In genomic region chr1:144418891-144419697, GRCh38 we compare ENCODE assay signal across 8 cellular contexts. TPM values are rescaled to one million over a fixed set of nuclear protein-coding genes. Genes with fewer than 3 reads are reported as not detected.
DNase-seq lines count a peak whose midpoint lies in the region; ATAC-seq, FAIRE-seq and TF ChIP-seq lines count a peak whose summit lies in the region.
"Not testable (repeated sequence)": the region's sequence is repeated elsewhere in the genome, so short reads cannot be mapped to it uniquely, and the experiment has no call there.

No MANE protein-coding gene starts in this region.

- H3K27ac ChIP-seq in 22Rv1: peak overlapping the region; percentile 92
- not testable (repeated sequence) for H3K27ac ChIP-seq in K562 (ENCODE audit: extremely low read depth, low read depth, low read length)

- not testable (repeated sequence) for TF ChIP-seq POLR2A in K562 (conservative IDR thresholded peaks at IDR 0.05)

- H3K4me1 Mint-ChIP-seq in glutamatergic neuron (ENCODE audit: low read depth, unreplicated experiment): not testable (repeated sequence)

- H3K27me3 Mint-ChIP-seq in glutamatergic neuron (ENCODE audit: unreplicated experiment): not testable (repeated sequence)

- not testable (repeated sequence) for ATAC-seq in K562

- not testable (repeated sequence) for H2AFZ ChIP-seq in K562 (ENCODE audit: low read depth, low read length)

- not testable (repeated sequence) for TF ChIP-seq EP300 in K562 (IDR thresholded peaks at IDR 0.05; ENCODE audit: low read length)

- H3K4me2 ChIP-seq in K562 (ENCODE audit: insufficient read depth, low read length): not testable (repeated sequence)

- in situ Hi-C loops in HAP-1 (cut with MboI; ENCODE audit: low sequenced_read_pairs); K562 (cut with MboI): not testable (repeated sequence)

- not testable (repeated sequence) for H3K9me3 ChIP-seq in HAP-1; K562 (replicated peaks; ENCODE audit: control insufficient read depth, insufficient read depth, low read depth, low read length)

- TF ChIP-seq CTCF in 22Rv1 (IDR thresholded peaks at IDR 0.05): peak; percentile 46
- not testable (repeated sequence) for TF ChIP-seq CTCF in K562 (IDR thresholded peaks at IDR 0.05 in 2 of 3, conservative IDR thresholded peaks at IDR 0.05 in 1 of 3; ENCODE audit: insufficient read depth in 2 of 3, low read depth in 1 of 3, low read length in 3 of 3); glutamatergic neuron (IDR thresholded peaks at IDR 0.05; ENCODE audit: partially characterized antibody, unreplicated experiment)

- peak overlapping the region; percentile 60 for H3K4me3 ChIP-seq in HAP-1
- peak overlapping the region; percentile 26 for H3K4me3 ChIP-seq in K562

- not testable (repeated sequence) for H3K9me1 ChIP-seq in K562 (ENCODE audit: control insufficient read depth, insufficient read depth, low read length)

- H3K27me3 ChIP-seq in HAP-1 (ENCODE audit: low read depth); K562 (ENCODE audit: control insufficient read depth in 2 of 2, insufficient read depth in 2 of 2, low read length in 2 of 2): not testable (repeated sequence)

- DNase-seq in HAP-1 (ENCODE audit: low spot score in 2 of 2) (peak; percentile 8 to 81), NCI-H69 (lab: John Stamatoyannopoulos, UW) (peak; percentile 65), K562 (ENCODE audit: extremely low read depth in 1 of 4, low spot score in 3 of 4) (peak in 1 of 4 experiments; percentile 12), glutamatergic neuron (peak; percentile 52), myocyte (ENCODE audit: low read depth) (peak; percentile 34)
- DNase-seq in activated CD4-positive, alpha-beta T cell treated with anti-CD3 and anti-CD28 coated beads, Interleukin-2, amount 50 U/mL, for 24 hours (ENCODE audit: low read depth in 1 of 2, low spot score in 1 of 2): peak; percentile 61 to 65
- DNase-seq in stimulated activated CD4-positive, alpha-beta T cell treated with anti-CD3 and anti-CD28 coated beads, Interleukin-1b, Interleukin-23, amount 100 ng/mL, for 48 hours: peak; percentile 75

- not testable (repeated sequence) for TF ChIP-seq RAD21 in K562 (CRISPR knock-in tag; conservative IDR thresholded peaks at IDR 0.05 in 1 of 2, IDR thresholded peaks at IDR 0.05 in 1 of 2)

- H3K36me3 Mint-ChIP-seq in glutamatergic neuron (ENCODE audit: unreplicated experiment): not testable (repeated sequence)

- H3K36me3 ChIP-seq in HAP-1 (replicated peaks); K562 (ENCODE audit: control insufficient read depth, insufficient read depth, low read length): not testable (repeated sequence)

- H3K9me3 Mint-ChIP-seq in glutamatergic neuron (ENCODE audit: unreplicated experiment): not testable (repeated sequence)

- peak overlapping the region; percentile 88 for H3K4me3 Mint-ChIP-seq in glutamatergic neuron (ENCODE audit: unreplicated experiment)

- FAIRE-seq in K562 (lab: Jason Lieb, UNC): not testable (repeated sequence)

- H3K79me2 ChIP-seq in K562 (ENCODE audit: control insufficient read depth, insufficient read depth, low read length): not testable (repeated sequence)

- POLR2A ChIA-PET in K562 (lab: Yijun Ruan, JAX): not testable (repeated sequence)

- TSS peak; percentile 94 for BruUV-seq in K562 (replicated peaks; lab: Mats Ljungman, UMichigan)

- not testable (repeated sequence) for H3K4me1 ChIP-seq in HAP-1; K562 (replicated peaks in 1 of 2; ENCODE audit: control insufficient read depth in 2 of 2, insufficient read depth in 2 of 2, low read length in 2 of 2)

- CTCF ChIA-PET in K562 (lab: Yijun Ruan, JAX; ENCODE audit: low intra/inter-chr PET ratio): not testable (repeated sequence)

- H3K27ac Mint-ChIP-seq in glutamatergic neuron (ENCODE audit: unreplicated experiment): peak overlapping the region; percentile 83

- not testable (repeated sequence) for H4K20me1 ChIP-seq in K562 (replicated peaks; ENCODE audit: control insufficient read depth, insufficient read depth, low read length)

- not testable (repeated sequence) for H3K9ac ChIP-seq in K562 (ENCODE audit: insufficient read depth in 1 of 2, low read depth in 2 of 2, low read length in 2 of 2)

- 25% methylated on average over 21 of the region's 46 CpGs for WGBS in K562 (ENCODE audit: insufficient coverage, low coverage, missing lambda C conversion rate)

- intact Hi-C loops in K562 (cut with micrococcal nuclease): not testable (repeated sequence)

TF ChIP-seq in K562, 482 proteins besides CTCF, POLR2A, EP300 and RAD21 (continues in another document):
- peak; percentile 14 for TF ChIP-seq BDP1 (IDR thresholded peaks at IDR 0.05; ENCODE audit: insufficient read depth, insufficient read length)

RNA-seq across cellular contexts. Expression of gene NBPF15, which starts 42.4 kb away (rescaled TPM):
- total RNA-seq in K562 (2011; cell fraction: chromatin; rRNA removed; ENCODE audit: low replicate concordance): 36.6 and 37.9 TPM in 2 replicates
- total RNA-seq in K562 (2011; cell fraction: nucleolus; rRNA removed): 14.9 and 18.0 TPM in 2 replicates
- 16.8 and 18.9 TPM in 2 replicates for total RNA-seq in K562 (2011; cell fraction: nucleoplasm; rRNA removed)
- total RNA-seq in K562 (2014; rRNA removed) (3.1 and 3.9 TPM in 2 replicates), K562 (2014; rRNA removed; fragmentation: Illumina TruSeq; extraction: Trizol) (4.9 and 5.8 TPM in 2 replicates), K562 (2015; rRNA removed; fragmentation: Illumina TruSeq; extraction: Trizol) (7.0 and 7.5 TPM in 2 replicates), K562 (2021) (6.6 and 7.3 TPM in 2 replicates), glutamatergic neuron (ENCODE audit: unreplicated experiment) (39.1 TPM), myocyte (20.8 and 27.0 TPM in 2 replicates)
- polyA plus RNA-seq in K562 (2011; rRNA removed) (13.2 and 14.0 TPM in 2 replicates), K562 (2014; fragmentation: Illumina TruSeq; extraction: Trizol) (6.0 and 7.3 TPM in 2 replicates), K562 (2014; fragmentation: Nextera tagmentation; extraction: Ambion mirVana) (1 to 10 TPM; 1.8 to 2.2 TPM), K562 (2014; rRNA removed) (9.5 and 10.8 TPM in 2 replicates)
- polyA plus RNA-seq in K562 (2011; cell fraction: cytosol; rRNA removed): 6.0 and 8.0 TPM in 2 replicates
- 36.4 and 43.6 TPM in 2 replicates for polyA plus RNA-seq in K562 (2011; cell fraction: nucleus; rRNA removed)
- polyA plus RNA-seq in K562 (2012): 7.6 and 18.9 TPM in 2 replicates
- 11.2 and 11.8 TPM in 2 replicates for polyA minus RNA-seq in K562 (2011; rRNA and poly(A)+ RNA removed)
- polyA minus RNA-seq in K562 (2011; cell fraction: cytosol; rRNA and poly(A)+ RNA removed): 2.3 and 6.0 TPM in 2 replicates
- 10.9 and 14.7 TPM in 2 replicates for polyA minus RNA-seq in K562 (2011; cell fraction: nucleus; rRNA and poly(A)+ RNA removed)
- polyA plus RNA-seq in myocyte (2012): 34.9 TPM

RNA-seq across cellular contexts. Expression of gene PPIAL4E, which starts 45.7 kb away (rescaled TPM):
- not detected in 2 replicates for total RNA-seq in K562 (2011; cell fraction: chromatin; rRNA removed; ENCODE audit: low replicate concordance)
- not detected in 2 replicates for total RNA-seq in K562 (2011; cell fraction: nucleolus; rRNA removed)
- not detected in 2 replicates for total RNA-seq in K562 (2011; cell fraction: nucleoplasm; rRNA removed)
- total RNA-seq in K562 (2014; rRNA removed): not detected in 2 replicates
- not detected in 2 replicates for total RNA-seq in K562 (2014; rRNA removed; fragmentation: Illumina TruSeq; extraction: Trizol)
- not detected in 2 replicates for total RNA-seq in K562 (2015; rRNA removed; fragmentation: Illumina TruSeq; extraction: Trizol)
- not detected in 2 replicates for total RNA-seq in K562 (2021)
- polyA plus RNA-seq in K562 (2011; rRNA removed): not detected in 2 replicates
- polyA plus RNA-seq in K562 (2011; cell fraction: cytosol; rRNA removed): not detected in 2 replicates
- not detected in 2 replicates for polyA plus RNA-seq in K562 (2011; cell fraction: nucleus; rRNA removed)
- polyA plus RNA-seq in K562 (2012): not detected in 2 replicates
- polyA plus RNA-seq in K562 (2014; fragmentation: Illumina TruSeq; extraction: Trizol): not detected in 2 replicates
- not detected for polyA plus RNA-seq in K562 (2014; fragmentation: Nextera tagmentation; extraction: Ambion mirVana)
- polyA plus RNA-seq in K562 (2014; rRNA removed): not detected in 2 replicates
- polyA minus RNA-seq in K562 (2011; rRNA and poly(A)+ RNA removed): not detected in 2 replicates
- polyA minus RNA-seq in K562 (2011; cell fraction: cytosol; rRNA and poly(A)+ RNA removed): not detected in 2 replicates
- not detected in 2 replicates for polyA minus RNA-seq in K562 (2011; cell fraction: nucleus; rRNA and poly(A)+ RNA removed)
- total RNA-seq in glutamatergic neuron (ENCODE audit: unreplicated experiment): not detected
- not detected in 2 replicates for total RNA-seq in myocyte
- polyA plus RNA-seq in myocyte (2012): not detected
